26 cellular contexts compared by ENCODE assay signal in the genomic region with DNA sequence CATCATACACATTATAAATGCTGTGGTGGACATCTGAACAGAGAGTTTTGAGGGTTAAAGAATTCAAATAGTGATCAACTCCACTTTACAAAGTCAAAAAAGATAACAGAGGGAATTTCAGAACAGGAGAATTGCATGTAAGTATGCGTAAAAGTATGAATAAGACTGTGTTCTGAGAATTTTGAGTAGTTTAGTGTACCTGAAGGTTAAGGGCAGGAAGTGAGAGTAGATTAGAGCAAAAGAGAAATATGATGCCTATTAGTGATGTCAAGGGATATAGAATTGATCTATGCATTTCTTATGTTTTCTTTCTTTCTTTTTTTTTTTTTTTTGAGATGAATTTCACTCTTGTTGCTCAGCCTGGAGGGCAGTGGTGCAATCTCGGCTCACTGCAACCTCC. TPM values are rescaled to one million over a fixed set of nuclear protein-coding genes. Genes with fewer than 3 reads are reported as not detected.
"Had no signal": no experiment of that assay in that cellular context is flagged by ENCODE, and none has a peak within 500 bp of the region (broad histone marks: within the 10 kb centered on the region; RNA-seq: fewer than 3 reads in every experiment).

No MANE protein-coding gene starts in this region.

- H3K9me3 ChIP-seq: breast epithelium, colonic mucosa, SK-N-SH had no signal

- H3K9ac ChIP-seq: SK-N-SH had no signal

- H3K4me1 ChIP-seq: breast epithelium, colonic mucosa had no signal

- H3K4me3 Mint-ChIP-seq: activated CD4-positive, alpha-beta memory T cell treated with anti-CD3 and anti-CD28 coated beads, Interleukin-2, amount 10 ng/mL, durations not matched to agents 7 days and 5 days; activated CD4-positive, alpha-beta T cell treated with anti-CD3 and anti-CD28 coated beads, Interleukin-2, amount 10 ng/mL, durations not matched to agents 7 days and 5 days; activated naive CD4-positive, alpha-beta T cell treated with anti-CD3 and anti-CD28 coated beads for 36 hours; activated naive CD8-positive, alpha-beta T cell treated with anti-CD3 and anti-CD28 coated beads, Interleukin-2, amount 10 ng/mL, durations not matched to agents 7 days and 5 days had no signal

- H3K27me3 Mint-ChIP-seq: activated CD4-positive, alpha-beta memory T cell treated with anti-CD3 and anti-CD28 coated beads, Interleukin-2, amount 10 ng/mL, durations not matched to agents 7 days and 5 days; activated CD4-positive, alpha-beta T cell treated with anti-CD3 and anti-CD28 coated beads, Interleukin-2, amount 10 ng/mL, durations not matched to agents 7 days and 5 days; activated naive CD8-positive, alpha-beta T cell treated with anti-CD3 and anti-CD28 coated beads, Interleukin-2, amount 10 ng/mL, durations not matched to agents 7 days and 5 days; IgD-negative memory B cell had no signal

- H3K36me3 ChIP-seq: breast epithelium, colonic mucosa had no signal

- H3K9me3 Mint-ChIP-seq: activated CD4-positive, alpha-beta T cell treated with anti-CD3 and anti-CD28 coated beads, Interleukin-2, amount 10 ng/mL, durations not matched to agents 7 days and 5 days; activated naive CD4-positive, alpha-beta T cell treated with anti-CD3 and anti-CD28 coated beads for 36 hours had no signal

- DNase-seq: activated CD4-positive, alpha-beta memory T cell treated with anti-CD3 and anti-CD28 coated beads, Interleukin-2, amount 10 ng/mL, durations not matched to agents 7 days and 5 days; activated CD4-positive, alpha-beta T cell treated with anti-CD3 and anti-CD28 coated beads, Interleukin-2, amount 10 ng/mL, durations not matched to agents 7 days and 5 days; activated effector memory CD4-positive, alpha-beta T cell treated with anti-CD3 and anti-CD28 coated beads, Interleukin-2, amount 50 U/mL, for 16 hours; activated naive CD4-positive, alpha-beta T cell treated with anti-CD3 and anti-CD28 coated beads for 36 hours; activated naive CD8-positive, alpha-beta T cell treated with anti-CD3 and anti-CD28 coated beads, Interleukin-2, amount 10 ng/mL, durations not matched to agents 7 days and 5 days; aorta; caudate nucleus; colonic mucosa; KG1; NCI-H1048; NCI-H2029; NCI-H2107; NCI-H226; NCI-H69; NK-92 treated with Interleukin-12 subunit alpha and Interleukin-12 subunit beta, amount 100 ng/mL, for 24 hours; OCI-M1; RPMI8226; SK-N-SH; T-helper 1 cell had no signal

- H3K27ac Mint-ChIP-seq: activated CD4-positive, alpha-beta memory T cell treated with anti-CD3 and anti-CD28 coated beads, Interleukin-2, amount 10 ng/mL, durations not matched to agents 7 days and 5 days; activated CD4-positive, alpha-beta T cell treated with anti-CD3 and anti-CD28 coated beads, Interleukin-2, amount 10 ng/mL, durations not matched to agents 7 days and 5 days; activated naive CD4-positive, alpha-beta T cell treated with anti-CD3 and anti-CD28 coated beads for 36 hours; activated naive CD8-positive, alpha-beta T cell treated with anti-CD3 and anti-CD28 coated beads, Interleukin-2, amount 10 ng/mL, durations not matched to agents 7 days and 5 days; IgD-negative memory B cell had no signal

- H3K4me1 Mint-ChIP-seq: activated naive CD8-positive, alpha-beta T cell treated with anti-CD3 and anti-CD28 coated beads, Interleukin-2, amount 10 ng/mL, durations not matched to agents 7 days and 5 days had no signal

- H3K4me3 ChIP-seq: breast epithelium, colonic mucosa had no signal

- H3K27me3 ChIP-seq: breast epithelium, colonic mucosa had no signal

- ATAC-seq: Panc1, Right ventricle myocardium inferior had no signal

- H3K4me2 ChIP-seq: SK-N-SH had no signal

- H3K27ac ChIP-seq: breast epithelium, colonic mucosa, VCaP had no signal

- H3K36me3 Mint-ChIP-seq: activated naive CD8-positive, alpha-beta T cell treated with anti-CD3 and anti-CD28 coated beads, Interleukin-2, amount 10 ng/mL, durations not matched to agents 7 days and 5 days; IgD-negative memory B cell had no signal

RNA-seq across cellular contexts. Expression of gene TP63, which starts 53.1 kb away (rescaled TPM):
- total RNA-seq: colonic mucosa, M059J, NCI-H460, Right ventricle myocardium inferior had no signal
- polyA plus RNA-seq: SK-N-SH had no signal
